Comparison of ENCODE assay signal across 3 cellular contexts in the genomic region with DNA sequence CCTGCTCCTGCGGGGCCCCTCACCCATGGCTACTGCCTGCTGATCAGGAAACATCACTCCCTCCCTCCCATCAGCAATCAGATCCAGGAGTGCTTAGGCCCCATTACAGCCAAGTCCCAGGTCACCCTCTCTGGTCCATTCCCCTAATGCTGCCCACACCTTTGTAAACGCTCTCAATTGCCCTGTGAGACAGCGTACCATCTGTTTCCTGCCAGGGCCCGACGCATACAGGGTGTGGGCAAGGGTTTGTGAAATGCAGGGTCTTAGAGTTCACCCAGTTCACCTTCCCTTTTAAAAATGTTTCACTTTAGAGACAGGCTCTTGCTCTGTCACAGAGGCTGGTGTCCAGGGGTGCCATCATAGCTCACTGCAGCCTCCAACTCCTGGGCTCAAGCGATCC. TPM values are rescaled to one million over a fixed set of nuclear protein-coding genes. Genes with fewer than 3 reads are reported as not detected.
"Had no signal": no experiment of that assay in that cellular context is flagged by ENCODE, and none has a peak within 500 bp of the region (broad histone marks: within the 10 kb centered on the region; RNA-seq: fewer than 3 reads in every experiment).

No MANE protein-coding gene starts in this region.

RNA-seq across cellular contexts. Expression of gene SPDYE2, which starts 15.8 kb away (rescaled TPM):
- total RNA-seq: HepG2, HT1080, IMR-90 had no signal
- polyA plus RNA-seq: HepG2, IMR-90 had no signal
